1 cellular context compared by ENCODE assay signal in the genomic region with DNA sequence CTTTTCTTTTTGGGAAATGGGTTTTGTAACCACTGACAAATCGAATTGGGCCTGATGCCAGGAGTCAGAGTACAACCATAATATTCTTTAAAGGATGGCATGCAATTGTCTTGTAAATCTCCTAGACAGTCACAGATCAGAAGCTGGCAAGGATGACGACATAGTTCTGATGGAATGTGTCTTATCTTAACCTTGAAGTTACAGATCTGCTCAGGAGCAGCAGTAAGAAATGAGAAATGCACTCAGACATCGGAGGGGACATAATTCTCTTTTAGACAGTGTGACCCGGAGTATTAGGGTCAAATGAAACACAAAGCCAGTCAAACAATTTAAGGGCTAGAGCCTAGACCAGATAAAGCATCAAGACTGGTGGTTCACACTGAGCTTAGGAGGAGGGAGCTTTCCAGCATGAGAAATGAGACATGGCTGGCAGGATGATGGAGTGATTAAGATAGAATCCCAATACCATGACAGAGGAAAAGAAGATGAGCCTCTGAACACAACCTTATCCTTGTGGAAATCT.
TF ChIP-seq lines count a peak whose summit lies in the region.

No MANE protein-coding gene starts in this region.

TF ChIP-seq in H1, 55 proteins besides CTCF, POLR2A, EP300 and RAD21:
- TF ChIP-seq RFX5 (IDR thresholded peaks at IDR 0.05; ENCODE audit: borderline replicate concordance, low read depth, low read length): no peak
- TF ChIP-seq BCL11A (IDR thresholded peaks at IDR 0.05; ENCODE audit: low read depth in 2 of 2, low read length in 2 of 2): no peak
- TF ChIP-seq JUN (IDR thresholded peaks at IDR 0.05; ENCODE audit: low read depth, low read length): no peak
- no peak for TF ChIP-seq POU5F1 (IDR thresholded peaks at IDR 0.05; ENCODE audit: low read depth, low read length)
- no peak for TF ChIP-seq TAF7 (optimal IDR thresholded peaks at IDR 0.05; ENCODE audit: borderline replicate concordance, low read depth, low read length)
- TF ChIP-seq USF2 (IDR thresholded peaks at IDR 0.05; ENCODE audit: low read length): no peak
- TF ChIP-seq CEBPB (IDR thresholded peaks at IDR 0.05; ENCODE audit: low read depth, low read length): peak; percentile 48; the same call in 1 of the 2 replicates
